Comparison of ENCODE assay signal across 8 cellular contexts in genomic region chrX:53239474-53239873, GRCh38. TPM values are rescaled to one million over a fixed set of nuclear protein-coding genes. Genes with fewer than 3 reads are reported as not detected.
DNase-seq lines count a peak whose midpoint lies in the region; ATAC-seq and TF ChIP-seq lines count a peak whose summit lies in the region.

No MANE protein-coding gene starts in this region.

- WGBS in spleen, 5 donors = 70 to 90% (median 73%) methylated on average over 2 to 6 of the region's 6 CpGs

- no peak for TF ChIP-seq POLR2A in spleen (IDR thresholded peaks at IDR 0.05)

- no peaks in the 10 kb centered on the region for H3K36me3 Mint-ChIP-seq in immature natural killer cell

- no peak overlapping the region for H3K27ac ChIP-seq in spleen

- no peak overlapping the region for H3K27ac Mint-ChIP-seq in immature natural killer cell

- no peak overlapping the region for H3K4me3 Mint-ChIP-seq in immature natural killer cell

- intact Hi-C loops in spleen (cut with DNase I; ENCODE audit: low total_unique reads) = no loop called here

- no peak for ATAC-seq in GM19467 (IDR thresholded peaks at IDR 0.05; ENCODE audit: unreplicated experiment)

- H3K9me3 Mint-ChIP-seq in immature natural killer cell = no peaks in the 10 kb centered on the region

- H3K9me3 ChIP-seq in spleen = no peaks in the 10 kb centered on the region

- TF ChIP-seq CTCF in GM12875 (IDR thresholded peaks at IDR 0.05; ENCODE audit: borderline replicate concordance, insufficient read depth, low read depth, low read length) = peak; percentile 42; the same call in 1 of the 2 replicates
- peak in 1 of 11 experiments; percentile 32 for TF ChIP-seq CTCF in spleen (IDR thresholded peaks at IDR 0.05 in 8 of 11, conservative IDR thresholded peaks at IDR 0.05 in 3 of 11)

- no peaks in the 10 kb centered on the region for H3K27me3 ChIP-seq in spleen (replicated peaks in 1 of 7)

- DNase-seq in M059J (ENCODE audit: low read depth) (peak; percentile 11), spleen (peak; percentile 63), nucleus accumbens (lab: John Stamatoyannopoulos, UW) (no peak), immature natural killer cell (no peak), T-helper 9 cell (no peak)
- peak; percentile 69 for DNase-seq in activated T-cell treated with anti-CD3 and anti-CD28 coated beads, Interleukin-2, amount 50 U/mL, for 1 hour

- peaks cover 7 to 8% of the 10 kb centered on the region in 2 donors for H3K4me1 Mint-ChIP-seq in immature natural killer cell

- peaks cover 0 to 4% (median 0%) of the 10 kb centered on the region in 6 donors for H3K36me3 ChIP-seq in spleen

- H3K4me3 ChIP-seq in GM12875 (ENCODE audit: low read depth, low read length) = no peak overlapping the region
- H3K4me3 ChIP-seq in spleen = no peak overlapping the region

- peaks cover 0 to 4% (median 4%) of the 10 kb centered on the region in 3 donors for H3K27me3 Mint-ChIP-seq in immature natural killer cell (ENCODE audit: low read depth in 3 of 3)

- H3K4me1 ChIP-seq in spleen = no peaks in the 10 kb centered on the region

RNA-seq across cellular contexts. Expression of gene KDM5C, which starts 14.5 kb away (rescaled TPM):
- total RNA-seq in M059J (2014; rRNA removed; shearing (Covaris generic)) = 75.3 and 94.5 TPM in 2 replicates
- 100 to 1,000 TPM in 5 of 7 donors, 10 to 100 TPM in 2; 96.6 to 165 (median 140) TPM for total RNA-seq in spleen
- polyA plus RNA-seq in spleen (10 to 100 TPM; 10.4 to 35.3 (median 16.9) TPM), immature natural killer cell (10 to 100 TPM in 2 of 3 donors, 1 to 10 TPM in 1; 8.1 to 42.8 (median 21.1) TPM)

RNA-seq across cellular contexts. Expression of gene IQSEC2, which starts 41.9 kb away (rescaled TPM):
- 18.8 and 20.4 TPM in 2 replicates for total RNA-seq in M059J (2014; rRNA removed; shearing (Covaris generic))
- total RNA-seq in spleen = 10 to 100 TPM in 4 of 7 donors, 1 to 10 TPM in 3; 6.8 to 15.7 (median 10.5) TPM
- polyA plus RNA-seq in spleen (1 to 10 TPM; 5.2 to 8.0 (median 5.5) TPM), immature natural killer cell (1 to 10 TPM in 1 of 3 donors, under 1 TPM in 2; 0.08 to 1.7 (median 0.21) TPM)

Comparison
In these comparisons a context has a peak if more than half of its experiments do, and no peak if none do; other contexts are left out.
1. DNase-seq: peak in M059J (single experiment), activated T-cell treated with anti-CD3 and anti-CD28 coated beads, Interleukin-2, amount 50 U/mL, for 1 hour (single experiment) and spleen (single experiment); none in nucleus accumbens (0 of 56), immature natural killer cell (0 of 3) and T-helper 9 cell (single experiment).